7 cellular contexts compared by ENCODE assay signal in genomic region chr1:111414756-111415155, GRCh38. TPM values are rescaled to one million over a fixed set of nuclear protein-coding genes. Genes with fewer than 3 reads are reported as not detected.
"Had no signal": no experiment of that assay in that cellular context is flagged by ENCODE, and none has a peak within 500 bp of the region (broad histone marks: within the 10 kb centered on the region; RNA-seq: fewer than 3 reads in every experiment).

No MANE protein-coding gene starts in this region.

- ATAC-seq: K562 had no signal

- H3K4me3 ChIP-seq: K562 had no signal

- DNase-seq: IMR-90, KBM-7, KG1 had no signal

- H3K27ac ChIP-seq: HL-60 had no signal

- FAIRE-seq: HTR-8/SVneo, K562 had no signal

RNA-seq across cellular contexts. Expression of gene C1orf162, which starts 59.0 kb away (rescaled TPM):
- total RNA-seq: HT-29, IMR-90 had no signal
